19 cellular contexts compared by ENCODE assay signal in genomic region chr4:11165052-11165451, GRCh38.
"Had no signal": no experiment of that assay in that cellular context is flagged by ENCODE, and none has a peak within 500 bp of the region (broad histone marks: within the 10 kb centered on the region; RNA-seq: fewer than 3 reads in every experiment).

No MANE protein-coding gene starts in this region.

- H3K27me3 ChIP-seq: adrenal gland, neutrophil, sigmoid colon, spleen, tibial artery, vagina had no signal

- ATAC-seq: left ventricle myocardium superior; naive thymus-derived CD8-positive, alpha-beta T cell had no signal

- H3K36me3 Mint-ChIP-seq: activated naive CD4-positive, alpha-beta T cell treated with anti-CD3 and anti-CD28 coated beads, Interleukin-2, amount 50 U/mL, for 24 hours; memory B cell; naive thymus-derived CD8-positive, alpha-beta T cell had no signal

- H3K9me3 ChIP-seq: adrenal gland, neutrophil, sigmoid colon, spleen, tibial artery, vagina had no signal

- H3K9me3 Mint-ChIP-seq: activated naive CD4-positive, alpha-beta T cell treated with anti-CD3 and anti-CD28 coated beads, Interleukin-2, amount 50 U/mL, for 24 hours; memory B cell had no signal

- H3K4me1 ChIP-seq: adrenal gland, parathyroid adenoma, sigmoid colon, spleen, tibial artery, vagina had no signal

- H3K9ac ChIP-seq: parathyroid adenoma had no signal

- H2AFZ ChIP-seq: parathyroid adenoma had no signal

- H3K79me2 ChIP-seq: parathyroid adenoma had no signal

- DNase-seq: activated CD4-positive, alpha-beta T cell treated with anti-CD3 and anti-CD28 coated beads for 1 hour; activated CD4-positive, alpha-beta T cell treated with anti-CD3 and anti-CD28 coated beads, Interleukin-2, amount 50 U/mL, for 4 hours; activated gamma-delta T cell; dermis blood vessel endothelial cell; kidney glomerular epithelial cell; left ventricle myocardium superior; naive thymus-derived CD8-positive, alpha-beta T cell; sigmoid colon; spleen; stimulated activated naive CD4-positive, alpha-beta T cell; substantia nigra; tibial artery; WERI-Rb-1 had no signal

- H3K4me3 ChIP-seq: adrenal gland, sigmoid colon, spleen, tibial artery, vagina had no signal

- H3K36me3 ChIP-seq: adrenal gland, neutrophil, sigmoid colon, spleen, tibial artery, vagina, WERI-Rb-1 had no signal

- H3K27me3 Mint-ChIP-seq: activated naive CD4-positive, alpha-beta T cell treated with anti-CD3 and anti-CD28 coated beads, Interleukin-2, amount 50 U/mL, for 24 hours; memory B cell; naive thymus-derived CD8-positive, alpha-beta T cell had no signal

- H3K27ac ChIP-seq: adrenal gland, neutrophil, parathyroid adenoma, sigmoid colon, spleen, tibial artery, vagina, WERI-Rb-1 had no signal

- H3K27ac Mint-ChIP-seq: activated naive CD4-positive, alpha-beta T cell treated with anti-CD3 and anti-CD28 coated beads, Interleukin-2, amount 50 U/mL, for 24 hours; memory B cell; naive thymus-derived CD8-positive, alpha-beta T cell had no signal

- H3K4me1 Mint-ChIP-seq: activated naive CD4-positive, alpha-beta T cell treated with anti-CD3 and anti-CD28 coated beads, Interleukin-2, amount 50 U/mL, for 24 hours; memory B cell; naive thymus-derived CD8-positive, alpha-beta T cell had no signal

- H3K4me3 Mint-ChIP-seq: activated naive CD4-positive, alpha-beta T cell treated with anti-CD3 and anti-CD28 coated beads, Interleukin-2, amount 50 U/mL, for 24 hours; memory B cell; naive thymus-derived CD8-positive, alpha-beta T cell had no signal
